Comparison of ENCODE assay signal across 14 cellular contexts in genomic region chrX:30248854-30249253, GRCh38.
DNase-seq lines count a peak whose midpoint lies in the region; ATAC-seq lines count a peak whose summit lies in the region.
"Had no signal": no experiment of that assay in that cellular context is flagged by ENCODE, and none has a peak within 500 bp of the region (broad histone marks: within the 10 kb centered on the region; RNA-seq: fewer than 3 reads in every experiment).

No MANE protein-coding gene starts in this region.

- ATAC-seq in GM18870 (IDR thresholded peaks at IDR 0.05; ENCODE audit: unreplicated experiment) (peak; percentile 71), GM21717 (IDR thresholded peaks at IDR 0.05; ENCODE audit: unreplicated experiment) (peak; percentile 74), HG03095 (IDR thresholded peaks at IDR 0.05; ENCODE audit: unreplicated experiment) (peak; percentile 56)
- peak; percentile 33 to 74 for ATAC-seq in stimulated activated naive B cell treated with anti-CD40 and anti-IgM and Interleukin-4, amounts not matched to agents 10 μg/mL and 1 μg/mL and 100 μg/mL, for 72 hours (replicated peaks)

- H3K9me3 Mint-ChIP-seq in stimulated activated naive B cell treated with anti-CD40 and anti-IgM and Interleukin-4, amounts not matched to agents 10 μg/mL and 1 μg/mL and 100 μg/mL, for 72 hours = peaks cover 0 to 7% of the 10 kb centered on the region in 2 donors
- H3K9me3 Mint-ChIP-seq: activated CD4-positive, alpha-beta memory T cell treated with anti-CD3 and anti-CD28 coated beads for 36 hours; IgD-negative memory B cell had no signal

- DNase-seq in stimulated activated naive B cell treated with anti-CD40 and anti-IgM and Interleukin-4, amounts not matched to agents 10 μg/mL and 1 μg/mL and 100 μg/mL, for 72 hours = no peak
- DNase-seq in RKO (ENCODE audit: low spot score) (no peak), posterior cingulate gyrus (no peak), GDM1 (lab: John Stamatoyannopoulos, UW) (no peak)
- DNase-seq: activated CD4-positive, alpha-beta memory T cell treated with anti-CD3 and anti-CD28 coated beads for 36 hours; activated T-cell treated with anti-CD3 and anti-CD28 coated beads, Interleukin-2, amount 50 U/mL, for 72 hours; effector CD4-positive, alpha-beta T cell; H9; NCI-H774 had no signal

- H3K27ac Mint-ChIP-seq in stimulated activated naive B cell treated with anti-CD40 and anti-IgM and Interleukin-4, amounts not matched to agents 10 μg/mL and 1 μg/mL and 100 μg/mL, for 72 hours = no peak overlapping the region
- H3K27ac Mint-ChIP-seq: activated CD4-positive, alpha-beta memory T cell treated with anti-CD3 and anti-CD28 coated beads for 36 hours; activated T-cell treated with anti-CD3 and anti-CD28 coated beads, Interleukin-2, amount 50 U/mL, for 72 hours; H9; IgD-negative memory B cell; neural progenitor cell had no signal

- peaks cover 0 to 3% of the 10 kb centered on the region in 2 donors for H3K27me3 Mint-ChIP-seq in stimulated activated naive B cell treated with anti-CD40 and anti-IgM and Interleukin-4, amounts not matched to agents 10 μg/mL and 1 μg/mL and 100 μg/mL, for 72 hours
- H3K27me3 Mint-ChIP-seq: activated CD4-positive, alpha-beta memory T cell treated with anti-CD3 and anti-CD28 coated beads for 36 hours had no signal

- no peak overlapping the region for H3K4me3 Mint-ChIP-seq in stimulated activated naive B cell treated with anti-CD40 and anti-IgM and Interleukin-4, amounts not matched to agents 10 μg/mL and 1 μg/mL and 100 μg/mL, for 72 hours
- H3K4me3 Mint-ChIP-seq: activated CD4-positive, alpha-beta memory T cell treated with anti-CD3 and anti-CD28 coated beads for 36 hours; activated T-cell treated with anti-CD3 and anti-CD28 coated beads, Interleukin-2, amount 50 U/mL, for 72 hours; H9; IgD-negative memory B cell; neural progenitor cell had no signal

- H3K36me3 Mint-ChIP-seq in stimulated activated naive B cell treated with anti-CD40 and anti-IgM and Interleukin-4, amounts not matched to agents 10 μg/mL and 1 μg/mL and 100 μg/mL, for 72 hours = no peaks in the 10 kb centered on the region
- H3K36me3 Mint-ChIP-seq: activated CD4-positive, alpha-beta memory T cell treated with anti-CD3 and anti-CD28 coated beads for 36 hours; IgD-negative memory B cell; neural progenitor cell had no signal

- no peaks in the 10 kb centered on the region for H3K4me1 Mint-ChIP-seq in stimulated activated naive B cell treated with anti-CD40 and anti-IgM and Interleukin-4, amounts not matched to agents 10 μg/mL and 1 μg/mL and 100 μg/mL, for 72 hours
- H3K4me1 Mint-ChIP-seq: IgD-negative memory B cell, neural progenitor cell had no signal

- intact Hi-C loops in posterior cingulate gyrus (cut with DNase I) = no loop called here
